In the genomic region with DNA sequence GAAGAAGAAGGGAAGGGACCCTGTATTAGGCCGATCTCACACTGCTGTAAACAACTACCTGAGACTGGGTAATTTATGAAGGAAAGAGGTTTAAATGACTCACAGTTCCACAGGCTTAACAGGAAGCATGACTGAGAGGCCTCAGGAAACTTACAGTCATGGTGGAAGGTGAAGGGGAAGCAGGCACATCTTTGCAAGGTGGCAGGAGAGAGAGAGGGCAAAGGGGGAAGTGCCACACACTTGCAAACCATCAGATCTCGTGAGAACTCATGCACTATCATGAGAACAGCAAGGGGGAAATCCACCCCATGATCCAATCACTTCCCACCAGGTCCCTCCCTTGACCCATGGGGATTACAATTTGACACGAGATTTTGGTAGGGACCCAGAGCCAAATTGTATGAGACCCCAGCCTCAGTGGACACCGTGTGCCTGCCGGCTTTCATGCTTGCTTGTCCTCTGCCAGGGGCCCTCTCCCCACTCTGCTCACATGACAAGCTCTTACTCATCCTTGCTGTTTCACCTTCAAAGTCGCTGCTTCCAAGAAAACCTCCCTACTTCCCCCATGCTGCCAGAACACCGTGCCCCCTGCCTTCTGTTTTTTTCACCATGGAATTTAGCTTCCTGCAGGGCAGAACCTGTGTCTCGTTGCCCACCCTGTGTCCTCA, we compare ENCODE assay signal across 1 cellular context.
TF ChIP-seq lines count a peak whose summit lies in the region.

No MANE protein-coding gene starts in this region.

TF ChIP-seq in K562, 482 proteins besides CTCF, POLR2A, EP300 and RAD21 (continued from another document):
- TF ChIP-seq, protein P1, sequence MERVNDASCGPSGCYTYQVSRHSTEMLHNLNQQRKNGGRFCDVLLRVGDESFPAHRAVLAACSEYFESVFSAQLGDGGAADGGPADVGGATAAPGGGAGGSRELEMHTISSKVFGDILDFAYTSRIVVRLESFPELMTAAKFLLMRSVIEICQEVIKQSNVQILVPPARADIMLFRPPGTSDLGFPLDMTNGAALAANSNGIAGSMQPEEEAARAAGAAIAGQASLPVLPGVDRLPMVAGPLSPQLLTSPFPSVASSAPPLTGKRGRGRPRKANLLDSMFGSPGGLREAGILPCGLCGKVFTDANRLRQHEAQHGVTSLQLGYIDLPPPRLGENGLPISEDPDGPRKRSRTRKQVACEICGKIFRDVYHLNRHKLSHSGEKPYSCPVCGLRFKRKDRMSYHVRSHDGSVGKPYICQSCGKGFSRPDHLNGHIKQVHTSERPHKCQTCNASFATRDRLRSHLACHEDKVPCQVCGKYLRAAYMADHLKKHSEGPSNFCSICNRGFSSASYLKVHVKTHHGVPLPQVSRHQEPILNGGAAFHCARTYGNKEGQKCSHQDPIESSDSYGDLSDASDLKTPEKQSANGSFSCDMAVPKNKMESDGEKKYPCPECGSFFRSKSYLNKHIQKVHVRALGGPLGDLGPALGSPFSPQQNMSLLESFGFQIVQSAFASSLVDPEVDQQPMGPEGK (CRISPR knock-in tag; IDR thresholded peaks at IDR 0.05; ENCODE audit: borderline replicate concordance): no peak
- peak; percentile 64 for TF ChIP-seq CHD2 (IDR thresholded peaks at IDR 0.05; ENCODE audit: low read depth, low read length)
- TF ChIP-seq ZNF165 (CRISPR knock-in tag; IDR thresholded peaks at IDR 0.05; ENCODE audit: borderline replicate concordance): no peak
- TF ChIP-seq CCNT2 (IDR thresholded peaks at IDR 0.05; ENCODE audit: borderline replicate concordance, extremely low read depth, insufficient read length, low read depth, low read length): no peak
- TF ChIP-seq, protein P2, sequence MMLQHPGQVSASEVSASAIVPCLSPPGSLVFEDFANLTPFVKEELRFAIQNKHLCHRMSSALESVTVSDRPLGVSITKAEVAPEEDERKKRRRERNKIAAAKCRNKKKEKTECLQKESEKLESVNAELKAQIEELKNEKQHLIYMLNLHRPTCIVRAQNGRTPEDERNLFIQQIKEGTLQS (IDR thresholded peaks at IDR 0.05): peak; percentile 35; the same call in 1 of the 2 replicates
- TF ChIP-seq, protein P2 (CRISPR knock-in tag; conservative IDR thresholded peaks at IDR 0.05): no peak
- peak; percentile 16 to 60; a peak in 1 of 4 replicates for TF ChIP-seq TRIM24 (IDR thresholded peaks at IDR 0.05)
- TF ChIP-seq, protein P3, sequence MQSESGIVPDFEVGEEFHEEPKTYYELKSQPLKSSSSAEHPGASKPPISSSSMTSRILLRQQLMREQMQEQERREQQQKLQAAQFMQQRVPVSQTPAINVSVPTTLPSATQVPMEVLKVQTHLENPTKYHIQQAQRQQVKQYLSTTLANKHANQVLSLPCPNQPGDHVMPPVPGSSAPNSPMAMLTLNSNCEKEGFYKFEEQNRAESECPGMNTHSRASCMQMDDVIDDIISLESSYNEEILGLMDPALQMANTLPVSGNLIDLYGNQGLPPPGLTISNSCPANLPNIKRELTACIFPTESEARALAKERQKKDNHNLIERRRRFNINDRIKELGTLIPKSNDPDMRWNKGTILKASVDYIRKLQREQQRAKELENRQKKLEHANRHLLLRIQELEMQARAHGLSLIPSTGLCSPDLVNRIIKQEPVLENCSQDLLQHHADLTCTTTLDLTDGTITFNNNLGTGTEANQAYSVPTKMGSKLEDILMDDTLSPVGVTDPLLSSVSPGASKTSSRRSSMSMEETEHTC (IDR thresholded peaks at IDR 0.05): no peak
- TF ChIP-seq ZNF121 (CRISPR knock-in tag; conservative IDR thresholded peaks at IDR 0.05): no peak
- TF ChIP-seq YBX1 (IDR thresholded peaks at IDR 0.05): no peak
- TF ChIP-seq ZNF766 (CRISPR knock-in tag; conservative IDR thresholded peaks at IDR 0.05): peak; percentile 62; the same call in 1 of the 2 replicates
- TF ChIP-seq, protein P4, sequence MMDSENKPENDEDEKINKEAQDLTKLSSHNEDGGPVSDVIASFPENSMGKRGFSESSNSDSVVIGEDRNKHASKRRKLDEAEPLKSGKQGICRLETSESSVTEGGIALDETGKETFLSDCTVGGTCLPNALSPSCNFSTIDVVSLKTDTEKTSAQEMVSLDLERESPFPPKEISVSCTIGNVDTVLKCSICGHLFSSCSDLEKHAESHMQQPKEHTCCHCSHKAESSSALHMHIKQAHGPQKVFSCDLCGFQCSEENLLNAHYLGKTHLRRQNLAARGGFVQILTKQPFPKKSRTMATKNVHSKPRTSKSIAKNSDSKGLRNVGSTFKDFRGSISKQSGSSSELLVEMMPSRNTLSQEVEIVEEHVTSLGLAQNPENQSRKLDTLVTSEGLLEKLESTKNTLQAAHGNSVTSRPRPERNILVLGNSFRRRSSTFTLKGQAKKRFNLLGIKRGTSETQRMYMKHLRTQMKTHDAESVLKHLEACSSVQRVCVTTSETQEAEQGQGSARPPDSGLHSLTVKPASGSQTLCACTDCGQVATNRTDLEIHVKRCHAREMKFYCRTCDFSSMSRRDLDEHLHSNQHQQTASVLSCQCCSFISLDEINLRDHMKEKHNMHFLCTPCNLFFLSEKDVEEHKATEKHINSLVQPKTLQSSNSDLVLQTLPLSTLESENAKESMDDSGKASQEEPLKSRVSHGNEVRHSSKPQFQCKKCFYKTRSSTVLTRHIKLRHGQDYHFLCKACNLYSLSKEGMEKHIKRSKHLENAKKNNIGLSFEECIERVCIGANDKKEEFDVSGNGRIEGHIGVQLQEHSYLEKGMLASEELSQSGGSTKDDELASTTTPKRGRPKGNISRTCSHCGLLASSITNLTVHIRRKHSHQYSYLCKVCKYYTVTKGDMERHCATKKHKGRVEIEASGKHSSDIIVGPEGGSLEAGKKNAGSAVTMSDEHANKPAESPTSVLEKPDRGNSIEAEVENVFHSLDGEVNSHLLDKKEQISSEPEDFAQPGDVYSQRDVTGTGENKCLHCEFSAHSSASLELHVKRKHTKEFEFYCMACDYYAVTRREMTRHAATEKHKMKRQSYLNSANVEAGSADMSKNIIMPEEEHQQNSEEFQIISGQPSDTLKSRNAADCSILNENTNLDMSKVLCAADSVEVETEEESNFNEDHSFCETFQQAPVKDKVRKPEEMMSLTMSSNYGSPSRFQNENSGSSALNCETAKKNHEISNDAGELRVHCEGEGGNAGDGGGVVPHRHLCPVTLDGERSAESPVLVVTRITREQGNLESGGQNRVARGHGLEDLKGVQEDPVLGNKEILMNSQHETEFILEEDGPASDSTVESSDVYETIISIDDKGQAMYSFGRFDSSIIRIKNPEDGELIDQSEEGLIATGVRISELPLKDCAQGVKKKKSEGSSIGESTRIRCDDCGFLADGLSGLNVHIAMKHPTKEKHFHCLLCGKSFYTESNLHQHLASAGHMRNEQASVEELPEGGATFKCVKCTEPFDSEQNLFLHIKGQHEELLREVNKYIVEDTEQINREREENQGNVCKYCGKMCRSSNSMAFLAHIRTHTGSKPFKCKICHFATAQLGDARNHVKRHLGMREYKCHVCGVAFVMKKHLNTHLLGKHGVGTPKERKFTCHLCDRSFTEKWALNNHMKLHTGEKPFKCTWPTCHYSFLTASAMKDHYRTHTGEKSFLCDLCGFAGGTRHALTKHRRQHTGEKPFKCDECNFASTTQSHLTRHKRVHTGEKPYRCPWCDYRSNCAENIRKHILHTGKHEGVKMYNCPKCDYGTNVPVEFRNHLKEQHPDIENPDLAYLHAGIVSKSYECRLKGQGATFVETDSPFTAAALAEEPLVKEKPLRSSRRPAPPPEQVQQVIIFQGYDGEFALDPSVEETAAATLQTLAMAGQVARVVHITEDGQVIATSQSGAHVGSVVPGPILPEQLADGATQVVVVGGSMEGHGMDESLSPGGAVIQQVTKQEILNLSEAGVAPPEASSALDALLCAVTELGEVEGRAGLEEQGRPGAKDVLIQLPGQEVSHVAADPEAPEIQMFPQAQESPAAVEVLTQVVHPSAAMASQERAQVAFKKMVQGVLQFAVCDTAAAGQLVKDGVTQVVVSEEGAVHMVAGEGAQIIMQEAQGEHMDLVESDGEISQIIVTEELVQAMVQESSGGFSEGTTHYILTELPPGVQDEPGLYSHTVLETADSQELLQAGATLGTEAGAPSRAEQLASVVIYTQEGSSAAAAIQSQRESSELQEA (IDR thresholded peaks at IDR 0.05; ENCODE audit: low read depth): no peak
- no peak for TF ChIP-seq WHSC1 (IDR thresholded peaks at IDR 0.05; ENCODE audit: low read length)
- TF ChIP-seq ZNF212 (CRISPR knock-in tag; IDR thresholded peaks at IDR 0.05): no peak
- peak; percentile 77 for TF ChIP-seq FOSL1 (tag; conservative IDR thresholded peaks at IDR 0.05)
- 0 out of 2 replicates have a peak, but pooled peaks have one; percentile 13 for TF ChIP-seq CTBP1 (IDR thresholded peaks at IDR 0.05; ENCODE audit: borderline replicate concordance)
- no peak for TF ChIP-seq MECOM (CRISPR knock-in tag; IDR thresholded peaks at IDR 0.05)
- no peak for TF ChIP-seq ZNF354B (CRISPR knock-in tag; IDR thresholded peaks at IDR 0.05)
- TF ChIP-seq CREM (IDR thresholded peaks at IDR 0.05; ENCODE audit: low read depth): no peak
- no peak for TF ChIP-seq KLF1 (tag; IDR thresholded peaks at IDR 0.05)
- TF ChIP-seq, protein P5, sequence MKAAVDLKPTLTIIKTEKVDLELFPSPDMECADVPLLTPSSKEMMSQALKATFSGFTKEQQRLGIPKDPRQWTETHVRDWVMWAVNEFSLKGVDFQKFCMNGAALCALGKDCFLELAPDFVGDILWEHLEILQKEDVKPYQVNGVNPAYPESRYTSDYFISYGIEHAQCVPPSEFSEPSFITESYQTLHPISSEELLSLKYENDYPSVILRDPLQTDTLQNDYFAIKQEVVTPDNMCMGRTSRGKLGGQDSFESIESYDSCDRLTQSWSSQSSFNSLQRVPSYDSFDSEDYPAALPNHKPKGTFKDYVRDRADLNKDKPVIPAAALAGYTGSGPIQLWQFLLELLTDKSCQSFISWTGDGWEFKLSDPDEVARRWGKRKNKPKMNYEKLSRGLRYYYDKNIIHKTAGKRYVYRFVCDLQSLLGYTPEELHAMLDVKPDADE (conservative IDR thresholded peaks at IDR 0.05; ENCODE audit: control insufficient read depth, low read depth, low read length): no peak
- TF ChIP-seq SIX5 (IDR thresholded peaks at IDR 0.05; ENCODE audit: borderline replicate concordance in 1 of 2, insufficient read depth in 1 of 2, low read depth in 1 of 2, low read length in 2 of 2): no peak
- no peak for TF ChIP-seq HIVEP1 (CRISPR knock-in tag; IDR thresholded peaks at IDR 0.05)
